Comparison of ENCODE assay signal across 24 cellular contexts in genomic region chr12:19277707-19278106, GRCh38.
DNase-seq lines count a peak whose midpoint lies in the region; ATAC-seq, FAIRE-seq and TF ChIP-seq lines count a peak whose summit lies in the region.
"Had no signal": no experiment of that assay in that cellular context is flagged by ENCODE, and none has a peak within 500 bp of the region (broad histone marks: within the 10 kb centered on the region; RNA-seq: fewer than 3 reads in every experiment).

No MANE protein-coding gene starts in this region.

- no peak overlapping the region for H3K4me3 ChIP-seq in cardiac muscle cell
- H3K4me3 ChIP-seq in right cardiac atrium (ENCODE audit: low read length) = no peak overlapping the region
- H3K4me3 ChIP-seq in WERI-Rb-1 (ENCODE audit: low read depth, low read length) = no peak overlapping the region
- no peak overlapping the region for H3K4me3 ChIP-seq in pancreas
- H3K4me3 ChIP-seq: SJSA1 had no signal

- TF ChIP-seq CTCF in cardiac muscle cell (IDR thresholded peaks at IDR 0.05; ENCODE audit: low read depth, low read length) (no peak), WERI-Rb-1 (IDR thresholded peaks at IDR 0.05; ENCODE audit: low read depth, low read length) (no peak), pancreas (IDR thresholded peaks at IDR 0.05) (no peak)

- no peaks in the 10 kb centered on the region for H3K4me1 ChIP-seq in cardiac muscle cell (ENCODE audit: low read depth)
- H3K4me1 ChIP-seq in right cardiac atrium (ENCODE audit: control insufficient read depth, insufficient read depth, low read length) = peaks cover 6% of the 10 kb centered on the region
- peaks cover 0 to 6% (median 4%) of the 10 kb centered on the region in 3 donors for H3K4me1 ChIP-seq in pancreas

- intact Hi-C loops in right cardiac atrium (cut with DNase I) (no loop called here), pancreas (cut with DNase I) (no loop called here)

- DNase-seq in NCI-H1092 treated with DMSO at 0.1 percent for 48 hours (lab: John Stamatoyannopoulos, UW) = peak; percentile 8
- DNase-seq in NCI-H1092 (lab: John Stamatoyannopoulos, UW) = no peak
- DNase-seq in cardiac muscle cell (ENCODE audit: low read depth in 1 of 2, low spot score in 1 of 2) = no peak
- no peak for DNase-seq in right cardiac atrium
- DNase-seq in WERI-Rb-1 = peak; percentile 19
- DNase-seq in pancreas = no peak
- DNase-seq in KBM-7 = no peak
- no peak for DNase-seq in GM03348 (ENCODE audit: low spot score)
- DNase-seq: BE2C; CD8-positive, alpha-beta memory T cell; H7; MV-4-11; NCI-H1417 treated with DMSO at 0.1 percent for 48 hours; NCI-H1694 treated with DMSO at 0.1 percent for 48 hours; NCI-H2081; NCI-H446; NCI-H526 treated with DMSO at 0.1 percent for 48 hours; NK-92 treated with Interleukin-12 subunit alpha and Interleukin-12 subunit beta, amount 100 ng/mL, for 24 hours; PC-3 had no signal

- FAIRE-seq in pancreas (lab: Jason Lieb, UNC) = peak; percentile 20
- FAIRE-seq: GM18507, HepG2 had no signal

- H3K27me3 ChIP-seq in cardiac muscle cell = no peaks in the 10 kb centered on the region
- no peaks in the 10 kb centered on the region for H3K27me3 ChIP-seq in right cardiac atrium (ENCODE audit: control insufficient read depth, insufficient read depth)
- no peaks in the 10 kb centered on the region for H3K27me3 ChIP-seq in WERI-Rb-1 (ENCODE audit: insufficient read depth, low read depth, severe bottlenecking)
- no peaks in the 10 kb centered on the region for H3K27me3 ChIP-seq in pancreas
- H3K27me3 ChIP-seq: BE2C, SJSA1 had no signal

- no peaks in the 10 kb centered on the region for H3K9me3 ChIP-seq in cardiac muscle cell (ENCODE audit: low read depth)
- no peaks in the 10 kb centered on the region for H3K9me3 ChIP-seq in right cardiac atrium (ENCODE audit: control insufficient read depth, low read length)
- no peaks in the 10 kb centered on the region for H3K9me3 ChIP-seq in WERI-Rb-1 (ENCODE audit: severe bottlenecking)
- H3K9me3 ChIP-seq in pancreas = no peaks in the 10 kb centered on the region
- H3K9me3 ChIP-seq: BE2C, SJSA1 had no signal

- H3K36me3 ChIP-seq in cardiac muscle cell (peaks cover 31% of the 10 kb centered on the region), WERI-Rb-1 (peaks cover 23% of the 10 kb centered on the region), pancreas (peaks cover 0 to 7% (median 0%) of the 10 kb centered on the region in 3 donors)

- peak overlapping the region; percentile 5 for H3K27ac ChIP-seq in cardiac muscle cell
- no peak overlapping the region for H3K27ac ChIP-seq in right cardiac atrium (ENCODE audit: low read length)
- no peak overlapping the region for H3K27ac ChIP-seq in WERI-Rb-1
- no peak overlapping the region for H3K27ac ChIP-seq in pancreas
- H3K27ac ChIP-seq: 22Rv1, SJSA1 had no signal

- in situ Hi-C loops in KBM-7 (cut with MboI; ENCODE audit: low pct_unique_long_range_greater_than_20kb, low sequenced_read_pairs) = no loop called here

- ATAC-seq in right cardiac atrium (no peak), pancreas (no peak)
- ATAC-seq: HepG2, PC-3, Right ventricle myocardium inferior had no signal

Comparison
In these comparisons a context has a peak if more than half of its experiments do, and no peak if none do; other contexts are left out.
1. DNase-seq: peak in NCI-H1092 treated with DMSO at 0.1 percent for 48 hours (single experiment) and WERI-Rb-1 (single experiment); none in NCI-H1092 (single experiment), cardiac muscle cell (0 of 2), right cardiac atrium (0 of 3), pancreas (0 of 6), KBM-7 (single experiment) and GM03348 (single experiment).